20 cellular contexts compared by ENCODE assay signal in genomic region chr14:21486640-21487087, GRCh38. TPM values are rescaled to one million over a fixed set of nuclear protein-coding genes. Genes with fewer than 3 reads are reported as not detected.
A peak's percentile ranks its signal among the peaks of the same experiment; 100 is the strongest.
DNase-seq lines count a peak whose midpoint lies in the region; ATAC-seq and TF ChIP-seq lines count a peak whose summit lies in the region.
"Had no signal": no experiment of that assay in that cellular context is flagged by ENCODE, and none has a peak within 500 bp of the region (broad histone marks: within the 10 kb centered on the region; RNA-seq: fewer than 3 reads in every experiment).

No MANE protein-coding gene starts in this region.

- DNase-seq in AG10803 (ENCODE audit: low read depth) (peak; percentile 94), HS-27A (ENCODE audit: low read depth) (peak; percentile 33), chondrocyte (ENCODE audit: low spot score) (no peak), myocyte (ENCODE audit: low read depth) (peak; percentile 64), caudate nucleus (lab: John Stamatoyannopoulos, UW) (no peak)
- DNase-seq in stimulated activated naive CD4-positive, alpha-beta T cell treated with Interleukin-2 at 50 U/mL for 16 hours (lab: John Stamatoyannopoulos, UW): no peak
- DNase-seq: activated CD4-positive, CD25-positive, alpha-beta regulatory T cell treated with anti-CD3 and anti-CD28 coated beads, Interleukin-2, amount 50 U/mL, for 72 hours; activated naive CD4-positive, alpha-beta T cell; dorsolateral prefrontal cortex; H9; NCI-H1436; NCI-H82; PC-9; stimulated activated CD4-positive, alpha-beta T cell treated with anti-CD3 and anti-CD28 coated beads, Interleukin-4, amount 100 ng/mL, for 24 hours; T-helper 9 cell had no signal

- peak overlapping the region; percentile 73 for H3K27ac Mint-ChIP-seq in chondrocyte (ENCODE audit: unreplicated experiment)
- H3K27ac Mint-ChIP-seq: H9 had no signal

- no peak overlapping the region for H3K27ac ChIP-seq in caudate nucleus (ENCODE audit: low read depth, low read length)
- H3K27ac ChIP-seq: C4-2B, PC-9, skin epidermis had no signal

- no peaks in the 10 kb centered on the region for H3K9me3 Mint-ChIP-seq in chondrocyte (ENCODE audit: low read depth)
- H3K9me3 Mint-ChIP-seq: H9 had no signal

- H3K4me1 Mint-ChIP-seq in chondrocyte (ENCODE audit: low read depth): peaks cover 13% of the 10 kb centered on the region
- H3K4me1 Mint-ChIP-seq: H9 had no signal

- TF ChIP-seq CTCF in AG10803 (conservative IDR thresholded peaks at IDR 0.05; ENCODE audit: low read length): no peak
- TF ChIP-seq CTCF in chondrocyte (IDR thresholded peaks at IDR 0.05): no peak

- peaks cover 13% of the 10 kb centered on the region for H3K36me3 Mint-ChIP-seq in chondrocyte (ENCODE audit: low read depth)

- H3K4me3 Mint-ChIP-seq in chondrocyte (ENCODE audit: unreplicated experiment): no peak overlapping the region
- H3K4me3 Mint-ChIP-seq: H9 had no signal

- H3K4me3 ChIP-seq in AG10803 (ENCODE audit: low read length): no peak overlapping the region
- H3K4me3 ChIP-seq: dorsolateral prefrontal cortex, esophagus muscularis mucosa, PC-9, skin epidermis had no signal

- ATAC-seq in esophagus mucosa: no peak
- ATAC-seq in GM18867 (IDR thresholded peaks at IDR 0.05; ENCODE audit: unreplicated experiment): no peak

- H3K27me3 Mint-ChIP-seq in chondrocyte (ENCODE audit: low read depth): no peaks in the 10 kb centered on the region

RNA-seq across cellular contexts. Expression of gene TOX4, which starts 9.7 kb away (rescaled TPM):
- total RNA-seq in chondrocyte (61.7 to 71.8 TPM (median 62.2 TPM) in 3 replicates), myocyte (25.6 and 27.8 TPM in 2 replicates), esophagus mucosa (70.6 TPM)
- polyA plus RNA-seq in myocyte (2012): 78.7 TPM

RNA-seq across cellular contexts. Expression of gene RAB2B, which starts 9.9 kb away (rescaled TPM):
- total RNA-seq in chondrocyte (38.1 to 44.4 TPM (median 39.7 TPM) in 3 replicates), myocyte (21.9 and 26.4 TPM in 2 replicates), esophagus mucosa (11.4 TPM)
- polyA plus RNA-seq in myocyte (2012): 28.3 TPM

RNA-seq across cellular contexts. Expression of gene METTL3, which starts 24.5 kb away (rescaled TPM):
- total RNA-seq in chondrocyte (29.3 to 38.5 TPM (median 30.4 TPM) in 3 replicates), myocyte (63.2 and 73.4 TPM in 2 replicates), esophagus mucosa (20.9 TPM)
- 43.0 TPM for polyA plus RNA-seq in myocyte (2012)

RNA-seq across cellular contexts. Expression of gene CHD8, which starts 30.7 kb away (rescaled TPM):
- total RNA-seq in chondrocyte: 69.7 to 86.2 TPM (median 69.8 TPM) in 3 replicates
- 41.6 and 48.5 TPM in 2 replicates for total RNA-seq in myocyte
- 34.1 TPM for polyA plus RNA-seq in myocyte (2012)
- total RNA-seq in esophagus mucosa: 46.3 TPM

RNA-seq across cellular contexts. Expression of gene SALL2, which starts 39.5 kb away (rescaled TPM):
- total RNA-seq in chondrocyte (8.7 to 13.1 TPM (median 10.1 TPM) in 3 replicates), myocyte (4.6 and 4.7 TPM in 2 replicates), esophagus mucosa (1.4 TPM)
- polyA plus RNA-seq in myocyte (2012): 4.1 TPM

Comparison
In these comparisons a context has a peak if more than half of its experiments do, and no peak if none do; other contexts are left out.
1. DNase-seq: peak in AG10803 (single experiment), HS-27A (single experiment) and myocyte (single experiment); none in chondrocyte (single experiment), caudate nucleus (0 of 61) and stimulated activated naive CD4-positive, alpha-beta T cell treated with Interleukin-2 at 50 U/mL for 16 hours (single experiment).